Comparison of ENCODE assay signal across 7 cellular contexts in genomic region chr17:8161289-8162231, GRCh38. TPM values are rescaled to one million over a fixed set of nuclear protein-coding genes. Genes with fewer than 3 reads are reported as not detected.
A peak's percentile ranks its signal among the peaks of the same experiment; 100 is the strongest.
DNase-seq lines count a peak whose midpoint lies in the region; ATAC-seq and TF ChIP-seq lines count a peak whose summit lies in the region.
"Had no signal": no experiment of that assay in that cellular context is flagged by ENCODE, and none has a peak within 500 bp of the region (broad histone marks: within the 10 kb centered on the region; RNA-seq: fewer than 3 reads in every experiment).

No MANE protein-coding gene starts in this region.

- ATAC-seq in GM21360 (IDR thresholded peaks at IDR 0.05; ENCODE audit: unreplicated experiment) (no peak), GM21737 (IDR thresholded peaks at IDR 0.05; ENCODE audit: unreplicated experiment) (no peak), GM18861 (IDR thresholded peaks at IDR 0.05; ENCODE audit: unreplicated experiment) (no peak)

- TF ChIP-seq CTCF in LNCaP clone FGC (IDR thresholded peaks at IDR 0.05; ENCODE audit: control insufficient read depth, extremely low read depth, insufficient read depth) = no peak
- no peak for TF ChIP-seq CTCF in retinal pigment epithelial cell (conservative IDR thresholded peaks at IDR 0.05; ENCODE audit: low read depth, low read length)

- H3K36me3 ChIP-seq in ectodermal cell (ENCODE audit: control insufficient read depth, insufficient read depth, low read length) = peaks cover 11% of the 10 kb centered on the region

- H3K27ac ChIP-seq in ectodermal cell (ENCODE audit: insufficient read depth, low read depth, low read length, poor library complexity, severe bottlenecking) = no peak overlapping the region

- no peaks in the 10 kb centered on the region for H3K9me3 ChIP-seq in ectodermal cell (ENCODE audit: control insufficient read depth, low read length)

- peaks cover 28% of the 10 kb centered on the region for H3K4me1 ChIP-seq in ectodermal cell (ENCODE audit: control insufficient read depth, insufficient read depth, low read length)

- DNase-seq in LNCaP clone FGC (ENCODE audit: low read depth) = no peak
- no peak for DNase-seq in retinal pigment epithelial cell (ENCODE audit: low read depth)
- DNase-seq: NCI-H1436 treated with DMSO at 0.1 percent for 48 hours had no signal

- H3K27me3 ChIP-seq in ectodermal cell (ENCODE audit: control insufficient read depth, insufficient read depth, low read length, poor library complexity, severe bottlenecking) = no peaks in the 10 kb centered on the region

- H3K4me3 ChIP-seq in LNCaP clone FGC (ENCODE audit: low read depth, low read length) (peak overlapping the region; percentile 96), ectodermal cell (ENCODE audit: insufficient read depth, low read depth, low read length) (peak overlapping the region; percentile 97), retinal pigment epithelial cell (ENCODE audit: low read length) (peak overlapping the region; percentile 89)

- WGBS in ectodermal cell, 2 experiments = 87% methylated on average over 19 of the region's 19 CpGs

RNA-seq across cellular contexts. Expression of gene VAMP2, which starts 1.2 kb away (rescaled TPM):
- polyA plus RNA-seq in ectodermal cell (2013, experiment 1 of 4) = 50.3 TPM
- polyA plus RNA-seq in ectodermal cell (2013, experiment 2 of 4) = 44.8 TPM
- polyA plus RNA-seq in ectodermal cell (2013, experiment 3 of 4) = 38.2 TPM
- 47.1 TPM for polyA plus RNA-seq in ectodermal cell (2013, experiment 4 of 4)

RNA-seq across cellular contexts. Expression of gene PER1, which starts 9.4 kb away (rescaled TPM):
- 20.6 TPM for polyA plus RNA-seq in ectodermal cell (2013, experiment 1 of 4)
- 22.6 TPM for polyA plus RNA-seq in ectodermal cell (2013, experiment 2 of 4)
- polyA plus RNA-seq in ectodermal cell (2013, experiment 3 of 4) = 20.0 TPM
- polyA plus RNA-seq in ectodermal cell (2013, experiment 4 of 4) = 21.2 TPM

RNA-seq across cellular contexts. Expression of gene TMEM107, which starts 14.6 kb away (rescaled TPM):
- polyA plus RNA-seq in ectodermal cell (2013, experiment 1 of 4) = 18.8 TPM
- 18.2 TPM for polyA plus RNA-seq in ectodermal cell (2013, experiment 2 of 4)
- polyA plus RNA-seq in ectodermal cell (2013, experiment 3 of 4) = 31.3 TPM
- 28.9 TPM for polyA plus RNA-seq in ectodermal cell (2013, experiment 4 of 4)

RNA-seq across cellular contexts. Expression of gene BORCS6, which starts 28.4 kb away (rescaled TPM):
- polyA plus RNA-seq in ectodermal cell (2013, experiment 1 of 4) = 3.2 TPM
- polyA plus RNA-seq in ectodermal cell (2013, experiment 2 of 4) = 3.4 TPM
- polyA plus RNA-seq in ectodermal cell (2013, experiment 3 of 4) = 2.9 TPM
- polyA plus RNA-seq in ectodermal cell (2013, experiment 4 of 4) = 3.1 TPM

RNA-seq across cellular contexts. Expression of gene HES7, which starts 37.7 kb away (rescaled TPM):
- not detected for polyA plus RNA-seq in ectodermal cell (2013, experiment 1 of 4)
- 0.21 TPM for polyA plus RNA-seq in ectodermal cell (2013, experiment 2 of 4)
- polyA plus RNA-seq in ectodermal cell (2013, experiment 3 of 4) = 0.91 TPM
- polyA plus RNA-seq in ectodermal cell (2013, experiment 4 of 4) = 0.53 TPM
